In the genomic region with DNA sequence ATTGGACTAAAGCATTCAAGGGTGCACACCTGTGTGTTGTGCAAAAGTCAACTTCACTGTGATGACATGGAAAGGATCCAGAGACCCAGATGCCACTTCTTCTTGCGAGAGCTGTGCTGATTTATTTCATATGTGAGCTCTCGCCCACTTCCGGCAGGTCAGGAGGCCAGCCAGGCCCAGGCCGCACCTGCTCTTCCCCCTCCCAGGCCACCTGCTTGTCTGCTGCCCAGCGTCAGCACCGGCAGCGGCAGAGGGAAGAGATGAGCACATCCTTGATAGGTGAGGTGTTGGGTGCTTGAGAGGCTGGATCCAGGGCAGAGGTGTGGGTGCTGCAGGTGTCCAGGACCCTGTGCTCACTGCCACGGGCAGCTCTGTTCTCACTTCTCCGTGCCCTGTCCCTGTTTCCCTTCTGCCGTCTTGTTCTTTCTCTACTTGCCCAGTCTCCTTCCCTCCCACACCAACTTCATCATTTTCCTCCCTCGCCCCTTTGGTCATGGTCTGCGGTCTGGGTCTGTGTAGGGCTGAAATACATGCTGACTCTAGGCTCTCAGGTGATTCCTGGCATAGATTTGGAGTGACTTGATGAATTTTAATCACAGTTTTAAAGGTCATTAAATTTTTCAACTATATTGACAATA, we compare ENCODE assay signal across 13 cellular contexts.
DNase-seq lines count a peak whose midpoint lies in the region; ATAC-seq and TF ChIP-seq lines count a peak whose summit lies in the region.
"Had no signal": no experiment of that assay in that cellular context is flagged by ENCODE, and none has a peak within 500 bp of the region (broad histone marks: within the 10 kb centered on the region; RNA-seq: fewer than 3 reads in every experiment).

No MANE protein-coding gene starts in this region.

- BruUV-seq in MCF 10A (replicated peaks; lab: Mats Ljungman, UMichigan) (no TSS peak), mammary epithelial cell (replicated peaks; lab: Mats Ljungman, UMichigan) (no TSS peak)

- no peaks in the 10 kb centered on the region for H3K27me3 ChIP-seq in mammary epithelial cell (ENCODE audit: insufficient read depth, low read length)
- H3K27me3 ChIP-seq in body of pancreas, result no peaks in the 10 kb centered on the region
- H3K27me3 ChIP-seq in upper lobe of right lung, result no peaks in the 10 kb centered on the region

- CTCF ChIA-PET in MCF 10A (lab: Yijun Ruan, JAX), result interaction anchor here (0.9 kb wide), 1 partner anchor 12 kb away, joined by 3 read pairs; no protein-coding TSS in a partner anchor
- CTCF ChIA-PET in mammary epithelial cell (lab: Charles Lee; ENCODE audit: low non-redundant PET), result no interaction called here

- no peaks in the 10 kb centered on the region for H3K27me3 Mint-ChIP-seq in MCF 10A (ENCODE audit: insufficient read depth, unreplicated experiment)

- ATAC-seq in body of pancreas (peak; percentile 70), mucosa of descending colon (peak; percentile 85), upper lobe of right lung (peak; percentile 43), HG03442 (IDR thresholded peaks at IDR 0.05; ENCODE audit: unreplicated experiment) (no peak)
- ATAC-seq: activated naive CD4-positive, alpha-beta T cell treated with anti-CD3 and anti-CD28 coated beads, Interleukin-2, amount 50 U/mL, for 72 hours had no signal

- H3K4me1 Mint-ChIP-seq in MCF 10A (ENCODE audit: insufficient read depth, unreplicated experiment), result peaks cover 5% of the 10 kb centered on the region

- no peak overlapping the region for H3K4me3 Mint-ChIP-seq in MCF 10A (ENCODE audit: unreplicated experiment)

- H3K4me3 ChIP-seq in mammary epithelial cell (replicated peaks in 1 of 3; ENCODE audit: insufficient read depth in 1 of 3, low read depth in 2 of 3, low read length in 3 of 3) (no peak overlapping the region), body of pancreas (no peak overlapping the region), mucosa of descending colon (no peak overlapping the region), upper lobe of right lung (no peak overlapping the region)

- H3K4me1 ChIP-seq in mammary epithelial cell (ENCODE audit: insufficient read depth, low read length), result no peaks in the 10 kb centered on the region
- H3K4me1 ChIP-seq in body of pancreas, result peaks cover 95% of the 10 kb centered on the region
- H3K4me1 ChIP-seq in mucosa of descending colon (ENCODE audit: low read depth), result peaks cover 44% of the 10 kb centered on the region
- peaks cover 29% of the 10 kb centered on the region for H3K4me1 ChIP-seq in upper lobe of right lung

- no peaks in the 10 kb centered on the region for H3K9me3 Mint-ChIP-seq in MCF 10A (ENCODE audit: unreplicated experiment)
- H3K9me3 Mint-ChIP-seq: activated naive CD4-positive, alpha-beta T cell treated with anti-CD3 and anti-CD28 coated beads, Interleukin-2, amount 50 U/mL, for 72 hours had no signal

- DNase-seq in MCF 10A (ENCODE audit: unreplicated experiment) (no peak), mammary epithelial cell (no peak), body of pancreas (peak; percentile 73 to 90 (median 84)), mucosa of descending colon (peak in 2 of 3 donors; percentile 69 to 77), upper lobe of right lung (peak; percentile 71), hippocampal formation (lab: John Stamatoyannopoulos, UW) (no peak), HuH-7.5 (ENCODE audit: low spot score) (no peak)
- DNase-seq: midbrain, NCI-H1694 treated with DMSO at 0.1 percent for 48 hours, retina, T-helper 2 cell had no signal

- no peak overlapping the region for H3K27ac ChIP-seq in mammary epithelial cell (ENCODE audit: insufficient read depth, low read depth, low read length)
- peak overlapping the region; percentile 37 to 74 (median 64) for H3K27ac ChIP-seq in body of pancreas
- no peak overlapping the region for H3K27ac ChIP-seq in upper lobe of right lung

- H3K79me2 ChIP-seq in mammary epithelial cell (ENCODE audit: insufficient read depth, low read length), result peaks cover 90% of the 10 kb centered on the region

- H3K36me3 ChIP-seq in mammary epithelial cell (ENCODE audit: insufficient read depth, low read length), result peaks cover 7% of the 10 kb centered on the region
- H3K36me3 ChIP-seq in body of pancreas (replicated peaks in 1 of 2; ENCODE audit: insufficient read depth in 1 of 2, low read depth in 2 of 2), result peaks cover 0 to 2% of the 10 kb centered on the region in 2 donors
- H3K36me3 ChIP-seq in mucosa of descending colon (ENCODE audit: low read depth), result no peaks in the 10 kb centered on the region
- H3K36me3 ChIP-seq in upper lobe of right lung, result peaks cover 7% of the 10 kb centered on the region

- peak overlapping the region; percentile 66 for H3K27ac Mint-ChIP-seq in MCF 10A (ENCODE audit: low read depth, unreplicated experiment)

- POLR2A ChIA-PET in MCF 10A (lab: Yijun Ruan, JAX), result interaction anchor here (1.1 to 1.6 kb wide), 4 partner anchors 17 to 56 kb away, joined by 3 to 6 read pairs (median 4); no protein-coding TSS in a partner anchor

- in situ Hi-C loops in mammary epithelial cell (cut with MboI; ENCODE audit: low sequenced_read_pairs in 2 of 2), result no loop called here

- no peak overlapping the region for H2AFZ ChIP-seq in mammary epithelial cell (ENCODE audit: low read depth, low read length)

- intact Hi-C loops in MCF 10A (cut with micrococcal nuclease) (no loop called here), mammary epithelial cell (cut with micrococcal nuclease) (no loop called here), body of pancreas (cut with DNase I) (no loop called here), mucosa of descending colon (cut with DNase I, micrococcal nuclease) (no loop called here), upper lobe of right lung (cut with DNase I) (no loop called here)

- TF ChIP-seq CTCF in MCF 10A (IDR thresholded peaks at IDR 0.05; ENCODE audit: unreplicated experiment) (no peak), mammary epithelial cell (conservative IDR thresholded peaks at IDR 0.05 in 1 of 2, IDR thresholded peaks at IDR 0.05 in 1 of 2; ENCODE audit: extremely low read depth in 1 of 2, insufficient read depth in 1 of 2, low read depth in 1 of 2, low read length in 2 of 2) (no peak), body of pancreas (IDR thresholded peaks at IDR 0.05) (no peak), mucosa of descending colon (IDR thresholded peaks at IDR 0.05) (no peak), upper lobe of right lung (IDR thresholded peaks at IDR 0.05) (no peak)

- no peaks in the 10 kb centered on the region for H3K9me3 ChIP-seq in mammary epithelial cell (replicated peaks; ENCODE audit: insufficient read depth, low read length)
- no peaks in the 10 kb centered on the region for H3K9me3 ChIP-seq in body of pancreas
- no peaks in the 10 kb centered on the region for H3K9me3 ChIP-seq in mucosa of descending colon
- no peaks in the 10 kb centered on the region for H3K9me3 ChIP-seq in upper lobe of right lung

- H3K4me2 ChIP-seq in mammary epithelial cell (ENCODE audit: insufficient read depth, low read depth, low read length), result no peak overlapping the region

- peak in 1 of 3 donors; percentile 16 for TF ChIP-seq POLR2A in body of pancreas (IDR thresholded peaks at IDR 0.05)

- 93% methylated on average over 12 of the region's 12 CpGs for WGBS in mammary epithelial cell (ENCODE audit: low coverage, missing lambda C conversion rate)
- 24% methylated on average over 11 to 12 of the region's 12 CpGs for WGBS in body of pancreas, 2 donors

- H3K36me3 Mint-ChIP-seq in MCF 10A (ENCODE audit: insufficient read depth, unreplicated experiment), result peaks cover 89% of the 10 kb centered on the region
- H3K36me3 Mint-ChIP-seq: activated naive CD4-positive, alpha-beta T cell treated with anti-CD3 and anti-CD28 coated beads, Interleukin-2, amount 50 U/mL, for 72 hours had no signal

- no peak overlapping the region for H3K9ac ChIP-seq in mammary epithelial cell (ENCODE audit: insufficient read depth, low read length)

- H4K20me1 ChIP-seq in mammary epithelial cell (ENCODE audit: insufficient read depth, low read length), result no peaks in the 10 kb centered on the region

- dilution Hi-C loops in mammary epithelial cell (cut with HindIII; ENCODE audit: low sequenced_read_pairs), result loop anchor here (25.0 kb wide), 1 partner anchor 412 kb away; no protein-coding TSS in a partner anchor

Comparison
In these comparisons a context has a peak if more than half of its experiments do, and no peak if none do; other contexts are left out.
1. DNase-seq: peak in body of pancreas (4 of 4), mucosa of descending colon (2 of 3) and upper lobe of right lung (single experiment); none in MCF 10A (single experiment), mammary epithelial cell (single experiment), hippocampal formation (0 of 2) and HuH-7.5 (single experiment).
2. H3K27ac ChIP-seq: peak in body of pancreas (4 of 4); none in mammary epithelial cell (single experiment) and upper lobe of right lung (single experiment).